Comparison of ENCODE assay signal across 13 cellular contexts in the genomic region with DNA sequence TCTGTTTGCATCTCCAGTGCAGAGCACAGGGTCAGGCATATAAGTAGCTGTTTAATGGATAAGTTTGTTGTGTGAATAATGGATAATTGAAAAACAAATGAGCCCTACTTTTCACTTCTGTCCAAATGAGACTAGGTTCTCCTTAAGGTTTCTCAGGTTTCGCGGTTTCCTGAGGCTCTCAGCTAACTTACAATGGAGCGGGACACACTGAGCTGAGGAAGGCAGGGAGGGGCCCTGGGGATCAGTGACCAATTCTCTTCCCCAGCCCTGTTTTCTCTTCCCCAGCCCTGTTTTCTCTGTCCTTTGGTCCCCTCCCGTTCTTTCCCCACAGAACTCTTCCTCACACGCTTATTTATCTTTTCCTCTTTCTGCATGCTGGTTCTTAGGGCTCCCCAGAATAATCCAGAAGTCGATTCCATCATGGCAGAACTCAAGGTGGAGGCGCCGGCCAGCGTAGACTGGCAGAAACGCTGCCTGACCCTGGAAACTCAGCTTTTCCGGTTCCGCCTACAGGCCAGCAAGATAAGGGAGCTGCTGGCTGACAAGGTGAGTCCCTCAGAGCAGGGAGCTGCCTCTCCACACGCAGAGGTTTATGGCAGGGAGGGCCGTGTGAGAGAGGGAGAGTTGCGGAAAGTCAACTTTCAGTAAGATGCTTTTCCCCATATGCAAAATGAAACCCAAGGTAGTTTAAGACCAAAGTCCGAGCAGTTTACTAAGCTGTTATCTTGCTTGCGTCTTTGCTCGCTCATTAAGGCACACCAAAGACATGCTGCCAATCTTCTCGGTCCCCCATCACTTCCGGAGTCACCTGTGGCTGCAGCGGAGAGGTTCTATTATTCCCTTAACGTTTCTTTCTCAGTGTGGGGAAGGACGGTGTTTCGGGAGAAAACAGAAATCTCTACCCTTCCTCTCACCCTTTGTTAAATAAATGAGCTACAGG. TPM values are rescaled to one million over a fixed set of nuclear protein-coding genes. Genes with fewer than 3 reads are reported as not detected.
DNase-seq lines count a peak whose midpoint lies in the region; ATAC-seq and TF ChIP-seq lines count a peak whose summit lies in the region.
"Had no signal": no experiment of that assay in that cellular context is flagged by ENCODE, and none has a peak within 500 bp of the region (broad histone marks: within the 10 kb centered on the region; RNA-seq: fewer than 3 reads in every experiment).

No MANE protein-coding gene starts in this region.

- H3K27me3 ChIP-seq in cardiac muscle cell, result no peaks in the 10 kb centered on the region
- no peaks in the 10 kb centered on the region for H3K27me3 ChIP-seq in transverse colon
- H3K27me3 ChIP-seq: BE2C, breast epithelium had no signal

- H3K4me1 ChIP-seq in cardiac muscle cell (ENCODE audit: low read depth) (peaks cover 8% of the 10 kb centered on the region), transverse colon (peaks cover 0 to 15% (median 0%) of the 10 kb centered on the region in 4 donors)
- H3K4me1 ChIP-seq: BE2C, breast epithelium had no signal

- H3K27ac ChIP-seq in cardiac muscle cell (peak overlapping the region; percentile 63), transverse colon (peak overlapping the region; percentile 81 to 87 (median 83))
- H3K27ac ChIP-seq: breast epithelium, psoas muscle had no signal

- no peaks in the 10 kb centered on the region for H3K36me3 Mint-ChIP-seq in activated T-helper 1 cell treated with anti-CD3 and anti-CD28 coated beads, Interleukin-12 subunit alpha, Interleukin-12 subunit beta, Interleukin-2, Interleukin-4 antibody, amounts not matched to agents 30 ng/mL and 10 ng/mL and 1 ng/mL, durations not matched to agents 14 hours and 24 hours and 36 hours (ENCODE audit: low read depth)

- peak overlapping the region; percentile 19 for H3K27ac Mint-ChIP-seq in activated T-helper 1 cell treated with anti-CD3 and anti-CD28 coated beads, Interleukin-12 subunit alpha, Interleukin-12 subunit beta, Interleukin-2, Interleukin-4 antibody, amounts not matched to agents 30 ng/mL and 10 ng/mL and 1 ng/mL, durations not matched to agents 14 hours and 24 hours and 36 hours

- no peaks in the 10 kb centered on the region for H3K9me3 ChIP-seq in cardiac muscle cell (ENCODE audit: low read depth)
- no peaks in the 10 kb centered on the region for H3K9me3 ChIP-seq in transverse colon
- H3K9me3 ChIP-seq: BE2C, breast epithelium, psoas muscle had no signal

- peaks cover 33% of the 10 kb centered on the region for H3K27me3 Mint-ChIP-seq in activated T-helper 1 cell treated with anti-CD3 and anti-CD28 coated beads, Interleukin-12 subunit alpha, Interleukin-12 subunit beta, Interleukin-2, Interleukin-4 antibody, amounts not matched to agents 30 ng/mL and 10 ng/mL and 1 ng/mL, durations not matched to agents 14 hours and 24 hours and 36 hours (ENCODE audit: insufficient read depth)

- TF ChIP-seq POLR2A in transverse colon (IDR thresholded peaks at IDR 0.05), result peak; percentile 82

- TF ChIP-seq CTCF in cardiac muscle cell (IDR thresholded peaks at IDR 0.05; ENCODE audit: low read depth, low read length) (no peak), transverse colon (IDR thresholded peaks at IDR 0.05) (peak in 3 of 5 experiments; percentile 10 to 51 (median 36))

- H3K9me3 Mint-ChIP-seq in activated T-helper 1 cell treated with anti-CD3 and anti-CD28 coated beads, Interleukin-12 subunit alpha, Interleukin-12 subunit beta, Interleukin-2, Interleukin-4 antibody, amounts not matched to agents 30 ng/mL and 10 ng/mL and 1 ng/mL, durations not matched to agents 14 hours and 24 hours and 36 hours, result peaks cover 8% of the 10 kb centered on the region

- in situ Hi-C loops in transverse colon (cut with MboI; ENCODE audit: low pct_ligation_motif_present in 1 of 4, low pct_unique_long_range_greater_than_20kb in 1 of 4, low sequenced_read_pairs in 3 of 4), result no loop called here

- TF ChIP-seq EP300 in transverse colon (IDR thresholded peaks at IDR 0.05; ENCODE audit: low read depth), result no peak

- H3K36me3 ChIP-seq in cardiac muscle cell (peaks cover 11% of the 10 kb centered on the region), transverse colon (peaks cover 0 to 21% (median 0%) of the 10 kb centered on the region in 4 donors)
- H3K36me3 ChIP-seq: BE2C, breast epithelium had no signal

- ATAC-seq in left lobe of liver, result no peak
- ATAC-seq: psoas muscle had no signal

- H3K4me3 ChIP-seq in cardiac muscle cell (peak overlapping the region; percentile 9), transverse colon (peak overlapping the region in 3 of 4 donors; percentile 12 to 39 (median 14))
- H3K4me3 ChIP-seq: breast epithelium, psoas muscle had no signal

- 33 to 66% methylated on average over 10 to 24 of the region's 24 CpGs for WGBS in transverse colon (ENCODE audit: low coverage in 1 of 2), 2 donors

- H3K4me3 Mint-ChIP-seq in activated T-helper 1 cell treated with anti-CD3 and anti-CD28 coated beads, Interleukin-12 subunit alpha, Interleukin-12 subunit beta, Interleukin-2, Interleukin-4 antibody, amounts not matched to agents 30 ng/mL and 10 ng/mL and 1 ng/mL, durations not matched to agents 14 hours and 24 hours and 36 hours, result no peak overlapping the region

- peaks cover 8% of the 10 kb centered on the region for H3K4me1 Mint-ChIP-seq in activated T-helper 1 cell treated with anti-CD3 and anti-CD28 coated beads, Interleukin-12 subunit alpha, Interleukin-12 subunit beta, Interleukin-2, Interleukin-4 antibody, amounts not matched to agents 30 ng/mL and 10 ng/mL and 1 ng/mL, durations not matched to agents 14 hours and 24 hours and 36 hours (ENCODE audit: low read depth)

- DNase-seq in cardiac muscle cell (ENCODE audit: low read depth in 1 of 2, low spot score in 1 of 2) (peak in 1 of 2 donors; percentile 52), cardiac septum (ENCODE audit: low spot score) (no peak), islet precursor cell (peak; percentile 68), transverse colon (peak; percentile 86), left lobe of liver (ENCODE audit: low spot score) (no peak), NCI-H69 (lab: John Stamatoyannopoulos, UW) (no peak), NCI-H1092 treated with DMSO at 0.1 percent for 48 hours (lab: John Stamatoyannopoulos, UW) (no peak)
- DNase-seq in activated T-helper 1 cell treated with anti-CD3 and anti-CD28 coated beads, Interleukin-12 subunit alpha, Interleukin-12 subunit beta, Interleukin-2, Interleukin-4 antibody, amounts not matched to agents 30 ng/mL and 10 ng/mL and 1 ng/mL, durations not matched to agents 14 hours and 24 hours and 36 hours (ENCODE audit: low spot score), result no peak
- DNase-seq: BE2C; NCI-H226; psoas muscle; stimulated activated CD8-positive, alpha-beta memory T cell treated with anti-CD3 and anti-CD28 coated beads, Interleukin-4, amount 100 ng/mL, for 48 hours had no signal

- intact Hi-C loops in cardiac septum (cut with DNase I), result no loop called here
- intact Hi-C loops in activated T-helper 1 cell treated with anti-CD3 and anti-CD28 coated beads, Interleukin-12 subunit alpha, Interleukin-12 subunit beta, Interleukin-2, Interleukin-4 antibody, amounts not matched to agents 30 ng/mL and 10 ng/mL and 1 ng/mL, durations not matched to agents 14 hours and 24 hours and 36 hours (cut with micrococcal nuclease), result no loop called here
- intact Hi-C loops in transverse colon (cut with DNase I; ENCODE audit: low total_unique reads), result no loop called here

RNA-seq across cellular contexts. Expression of a gene that starts 8.6 kb away (rescaled TPM):
- total RNA-seq in cardiac muscle cell (14.8 and 29.9 TPM in 2 replicates), cardiac septum (2.6 TPM), transverse colon (100 to 1,000 TPM in 1 of 4 donors, 10 to 100 TPM in 3; 71.1 to 123 (median 79.7) TPM), left lobe of liver (2.9 TPM)
- polyA plus RNA-seq in cardiac muscle cell, result 15.0 and 18.0 TPM in 2 replicates
- 0.96 and 2.4 TPM in 2 replicates for total RNA-seq in activated T-helper 1 cell treated with anti-CD3 and anti-CD28 coated beads, Interleukin-12 subunit alpha, Interleukin-12 subunit beta, Interleukin-2, Interleukin-4 antibody, amounts not matched to agents 30 ng/mL and 10 ng/mL and 1 ng/mL, durations not matched to agents 14 hours and 24 hours and 36 hours

RNA-seq across cellular contexts. Expression of a gene that starts 53.2 kb away (rescaled TPM):
- total RNA-seq in cardiac muscle cell, result 0.09 and 0.42 TPM in 2 replicates
- 0.09 and 0.37 TPM in 2 replicates for polyA plus RNA-seq in cardiac muscle cell
- total RNA-seq in cardiac septum, result 1.6 TPM
- 1.7 and 1.8 TPM in 2 replicates for total RNA-seq in activated T-helper 1 cell treated with anti-CD3 and anti-CD28 coated beads, Interleukin-12 subunit alpha, Interleukin-12 subunit beta, Interleukin-2, Interleukin-4 antibody, amounts not matched to agents 30 ng/mL and 10 ng/mL and 1 ng/mL, durations not matched to agents 14 hours and 24 hours and 36 hours
- 10 to 100 TPM in 1 of 4 donors, 1 to 10 TPM in 3; 3.7 to 13.5 (median 7.4) TPM for total RNA-seq in transverse colon
- 0.93 TPM for total RNA-seq in left lobe of liver

RNA-seq across cellular contexts. Expression of a gene that starts 58.4 kb away (rescaled TPM):
- total RNA-seq in cardiac muscle cell (11.3 and 18.4 TPM in 2 replicates), cardiac septum (10.6 TPM), transverse colon (10 to 100 TPM; 18.9 to 41.9 (median 27.7) TPM), left lobe of liver (16.3 TPM)
- 14.3 and 31.3 TPM in 2 replicates for polyA plus RNA-seq in cardiac muscle cell
- 22.7 and 26.0 TPM in 2 replicates for total RNA-seq in activated T-helper 1 cell treated with anti-CD3 and anti-CD28 coated beads, Interleukin-12 subunit alpha, Interleukin-12 subunit beta, Interleukin-2, Interleukin-4 antibody, amounts not matched to agents 30 ng/mL and 10 ng/mL and 1 ng/mL, durations not matched to agents 14 hours and 24 hours and 36 hours

Comparison
In these comparisons a context has a peak if more than half of its experiments do, and no peak if none do; other contexts are left out.
1. DNase-seq: peak in islet precursor cell (single experiment) and transverse colon (single experiment); none in cardiac septum (single experiment), activated T-helper 1 cell treated with anti-CD3 and anti-CD28 coated beads, Interleukin-12 subunit alpha, Interleukin-12 subunit beta, Interleukin-2, Interleukin-4 antibody, amounts not matched to agents 30 ng/mL and 10 ng/mL and 1 ng/mL, durations not matched to agents 14 hours and 24 hours and 36 hours (single experiment), left lobe of liver (single experiment), NCI-H69 (single experiment) and NCI-H1092 treated with DMSO at 0.1 percent for 48 hours (single experiment).